In genomic region chr11:68010058-68011041, GRCh38 we compare ENCODE assay signal across 9 cellular contexts. TPM values are rescaled to one million over a fixed set of nuclear protein-coding genes. Genes with fewer than 3 reads are reported as not detected.
DNase-seq lines count a peak whose midpoint lies in the region; ATAC-seq, FAIRE-seq and TF ChIP-seq lines count a peak whose summit lies in the region.
"Had no signal": no experiment of that assay in that cellular context is flagged by ENCODE, and none has a peak within 500 bp of the region (broad histone marks: within the 10 kb centered on the region; RNA-seq: fewer than 3 reads in every experiment).

TSS of gene ALDH3B1 (plus strand) at chr11:68010327. CDS start at chr11:68015298, 4,971 bp downstream.

- H3K4me3 Mint-ChIP-seq in stimulated activated naive CD8-positive, alpha-beta T cell treated with anti-CD3 and anti-CD28 coated beads, Interleukin-15, Interleukin-2, amounts not matched to agents 100 ng/mL and 50 ng/mL, for 24 hours: no peak within 1 kb of the TSS
- H3K4me3 Mint-ChIP-seq: T-helper 1 cell treated with Interleukin-12 subunit alpha and Interleukin-12 subunit beta and Interleukin-4 antibody, amounts not matched to agents 30 μg/mL and 1 μg/mL, for 36 hours had no signal

- FAIRE-seq in HepG2 (lab: Jason Lieb, UNC): peak; percentile 52

- no peaks in the 10 kb centered on the region for H3K36me3 Mint-ChIP-seq in stimulated activated naive CD8-positive, alpha-beta T cell treated with anti-CD3 and anti-CD28 coated beads, Interleukin-15, Interleukin-2, amounts not matched to agents 100 ng/mL and 50 ng/mL, for 24 hours (ENCODE audit: low read depth)

- no peaks in the 10 kb centered on the region for H3K9me3 Mint-ChIP-seq in stimulated activated naive CD8-positive, alpha-beta T cell treated with anti-CD3 and anti-CD28 coated beads, Interleukin-15, Interleukin-2, amounts not matched to agents 100 ng/mL and 50 ng/mL, for 24 hours
- H3K9me3 Mint-ChIP-seq: T-helper 1 cell treated with Interleukin-12 subunit alpha and Interleukin-12 subunit beta and Interleukin-4 antibody, amounts not matched to agents 30 μg/mL and 1 μg/mL, for 36 hours had no signal

- H4K20me1 ChIP-seq in HepG2 (ENCODE audit: insufficient read depth, low read length): no peaks in the 10 kb centered on the region

- 1% methylated on average over 16 of the region's 33 CpGs for WGBS in HepG2 (ENCODE audit: low lambda C conversion rate)

- H3K79me2 ChIP-seq in HepG2 (ENCODE audit: insufficient read depth, low read length): no peaks in the 10 kb centered on the region

- H3K27ac Mint-ChIP-seq in stimulated activated naive CD8-positive, alpha-beta T cell treated with anti-CD3 and anti-CD28 coated beads, Interleukin-15, Interleukin-2, amounts not matched to agents 100 ng/mL and 50 ng/mL, for 24 hours: peak within 1 kb of the TSS; percentile 13
- H3K27ac Mint-ChIP-seq: T-helper 1 cell treated with Interleukin-12 subunit alpha and Interleukin-12 subunit beta and Interleukin-4 antibody, amounts not matched to agents 30 μg/mL and 1 μg/mL, for 36 hours had no signal

- H3K4me1 Mint-ChIP-seq in stimulated activated naive CD8-positive, alpha-beta T cell treated with anti-CD3 and anti-CD28 coated beads, Interleukin-15, Interleukin-2, amounts not matched to agents 100 ng/mL and 50 ng/mL, for 24 hours (ENCODE audit: low read depth): peaks cover 19% of the 10 kb centered on the region

- ATAC-seq in HepG2 (peak; percentile 80), GM18502 (IDR thresholded peaks at IDR 0.05; ENCODE audit: poor library complexity, unreplicated experiment) (no peak)

- H3K27ac ChIP-seq in cingulate gyrus (ENCODE audit: low read depth, low read length) (peak within 1 kb of the TSS; percentile 83), HepG2 (ENCODE audit: extremely low read length, insufficient read depth, low read length) (peak within 1 kb of the TSS; percentile 78)

- TSS peak; percentile 64 for BruUV-seq in HepG2 (replicated peaks; lab: Mats Ljungman, UMichigan)

- H3K9me3 ChIP-seq in HepG2 (ENCODE audit: low read length): no peaks in the 10 kb centered on the region

- TF ChIP-seq EP300 in HepG2 (IDR thresholded peaks at IDR 0.05; ENCODE audit: low read depth in 2 of 2, low read length in 2 of 2): no peak
- no peak for TF ChIP-seq EP300 in HepG2 (CRISPR knock-in tag; IDR thresholded peaks at IDR 0.05; ENCODE audit: borderline replicate concordance)

- peak within 1 kb of the TSS; percentile 96 for H3K4me2 ChIP-seq in HepG2 (ENCODE audit: low read depth, low read length)

- TF ChIP-seq RAD21 in HepG2 (CRISPR knock-in tag; IDR thresholded peaks at IDR 0.05): no peak; the same call in 1 of the 2 replicates

- peak; percentile 22 for TF ChIP-seq CTCF in HepG2 (CRISPR knock-in tag; IDR thresholded peaks at IDR 0.05)

- peak in 1 of 2 experiments; percentile 62; a peak in 2 of 4 replicates for TF ChIP-seq POLR2A in HepG2 (IDR thresholded peaks at IDR 0.05; ENCODE audit: insufficient read depth in 1 of 2, low read depth in 2 of 2, low read length in 2 of 2)

- CTCF ChIA-PET in HepG2 (lab: Yijun Ruan, JAX; ENCODE audit: low intra/inter-chr PET ratio, low total read pairs): interaction anchor here (1.4 kb wide), 1 partner anchor 10 kb away, joined by 7 read pairs; no protein-coding TSS in a partner anchor

- H3K9ac ChIP-seq in HepG2 (ENCODE audit: insufficient read depth, low read depth, low read length): peak within 1 kb of the TSS; percentile 76

- POLR2A ChIA-PET in HepG2 (lab: Yijun Ruan, JAX): interaction anchor here (0.7 to 2.9 kb wide), 19 partner anchors 9 to 288 kb away, joined by 3 to 15 read pairs (median 3); partner anchors contain the start of gene NDUFS8

- no peaks in the 10 kb centered on the region for H3K27me3 ChIP-seq in HepG2 (ENCODE audit: control insufficient read depth in 1 of 2, insufficient read depth in 2 of 2, low read length in 2 of 2)

- peak; percentile 87 for DNase-seq in GM04504 (ENCODE audit: low read depth)
- peak; percentile 73 for DNase-seq in HepG2 (ENCODE audit: low spot score)
- no peak for DNase-seq in NCI-H524 treated with DMSO at 0.1 percent for 48 hours (lab: John Stamatoyannopoulos, UW)
- no peak for DNase-seq in T-helper 9 cell

- H3K27me3 Mint-ChIP-seq in stimulated activated naive CD8-positive, alpha-beta T cell treated with anti-CD3 and anti-CD28 coated beads, Interleukin-15, Interleukin-2, amounts not matched to agents 100 ng/mL and 50 ng/mL, for 24 hours: no peaks in the 10 kb centered on the region

- no peaks in the 10 kb centered on the region for H3K36me3 ChIP-seq in HepG2 (replicated peaks in 1 of 2; ENCODE audit: control insufficient read depth in 1 of 2, insufficient read depth in 2 of 2, low read length in 2 of 2)

- intact Hi-C loops in HepG2 (cut with micrococcal nuclease; ENCODE audit: unreplicated experiment): no loop called here

- in situ Hi-C loops in HepG2 (cut with HindIII; ENCODE audit: extremely low pct_ligation_motif_present, low pct_unique_long_range_greater_than_20kb): no loop called here

- peak within 1 kb of the TSS; percentile 41 to 77 (median 53) for H3K4me3 ChIP-seq in HepG2 (replicated peaks in 1 of 3; ENCODE audit: insufficient read depth in 1 of 3, low read depth in 2 of 3, low read length in 3 of 3)

- H2AFZ ChIP-seq in HepG2 (ENCODE audit: low read length): no peak within 1 kb of the TSS

- H3K4me1 ChIP-seq in HepG2 (ENCODE audit: insufficient read depth, low read length): peaks cover 94% of the 10 kb centered on the region

TF ChIP-seq in PFSK-1, 5 proteins besides CTCF, POLR2A, EP300 and RAD21:
- no peak for TF ChIP-seq POLR2AphosphoS5 (IDR thresholded peaks at IDR 0.05; ENCODE audit: low read depth, low read length)
- TF ChIP-seq FOXP2 (optimal IDR thresholded peaks at IDR 0.05; ENCODE audit: borderline replicate concordance, extremely low read depth, extremely low read length, insufficient read depth): peak; percentile 15

TF ChIP-seq in HepG2, 621 proteins besides CTCF, POLR2A, EP300 and RAD21 (continues in another document):
- TF ChIP-seq ZNF574 (CRISPR knock-in tag; IDR thresholded peaks at IDR 0.05): peak; percentile 59; the same call in 1 of the 2 replicates
- TF ChIP-seq KLF13 (CRISPR knock-in tag; IDR thresholded peaks at IDR 0.05): no peak
- peak; percentile 39 for TF ChIP-seq ZNF350 (CRISPR knock-in tag; IDR thresholded peaks at IDR 0.05; ENCODE audit: borderline replicate concordance, low read depth)
- no peak for TF ChIP-seq MBD4 (IDR thresholded peaks at IDR 0.05; ENCODE audit: borderline replicate concordance, low read length)
- no peak for TF ChIP-seq NFE2L1 (CRISPR knock-in tag; IDR thresholded peaks at IDR 0.05; ENCODE audit: borderline replicate concordance)
- TF ChIP-seq ZNF296 (CRISPR knock-in tag; conservative IDR thresholded peaks at IDR 0.05): peak; percentile 56; the same call in 1 of the 2 replicates
- peak; percentile 0; the same call in 1 of the 2 replicates for TF ChIP-seq CEBPB (IDR thresholded peaks at IDR 0.05; ENCODE audit: borderline replicate concordance, low read depth, low read length)

RNA-seq across cellular contexts. Expression of gene ALDH3B1, which starts in this region (rescaled TPM):
- 9.8 TPM for polyA plus RNA-seq in PFSK-1 (2012; ENCODE audit: insufficient read length, low read depth)
- total RNA-seq in HepG2 (2016; rRNA removed; fragmentation: Illumina TruSeq; extraction: Trizol): 4.0 and 4.5 TPM in 2 replicates
- total RNA-seq in HepG2 (2016; cell fraction: cytosol; rRNA removed; fragmentation: Illumina TruSeq; extraction: Trizol; ENCODE audit: low read depth): 0.62 and 0.91 TPM in 2 replicates
- total RNA-seq in HepG2 (2016; cell fraction: insoluble cytoplasmic fraction; rRNA removed; fragmentation: Illumina TruSeq; extraction: Trizol): 4.3 and 4.5 TPM in 2 replicates
- total RNA-seq in HepG2 (2016; cell fraction: membrane; rRNA removed; fragmentation: Illumina TruSeq; extraction: Trizol): 2.2 and 2.4 TPM in 2 replicates
- total RNA-seq in HepG2 (2016; cell fraction: nucleus; rRNA removed; fragmentation: Illumina TruSeq; extraction: Trizol): 1.6 and 2.1 TPM in 2 replicates
- polyA plus RNA-seq in HepG2 (2011; rRNA removed): 5.1 and 6.7 TPM in 2 replicates
- polyA plus RNA-seq in HepG2 (2011; cell fraction: cytosol; rRNA removed): 2.8 and 5.9 TPM in 2 replicates
- 5.1 and 6.8 TPM in 2 replicates for polyA plus RNA-seq in HepG2 (2011; cell fraction: nucleus; rRNA removed)
- polyA plus RNA-seq in HepG2 (2012): 2.1 and 3.2 TPM in 2 replicates
- polyA plus RNA-seq in HepG2 (2016; cell fraction: cytosol; fragmentation: Illumina TruSeq; extraction: Trizol; ENCODE audit: low read depth): 0.81 and 0.85 TPM in 2 replicates
- polyA plus RNA-seq in HepG2 (2016; cell fraction: insoluble cytoplasmic fraction; fragmentation: Illumina TruSeq; extraction: Trizol; ENCODE audit: low read depth): 4.5 and 4.7 TPM in 2 replicates
- 1.9 and 2.1 TPM in 2 replicates for polyA plus RNA-seq in HepG2 (2016; cell fraction: membrane; fragmentation: Illumina TruSeq; extraction: Trizol; ENCODE audit: low read depth)
- polyA plus RNA-seq in HepG2 (2016; cell fraction: nucleus; fragmentation: Illumina TruSeq; extraction: Trizol; ENCODE audit: insufficient read depth, low read depth): 4.1 and 4.6 TPM in 2 replicates
- polyA minus RNA-seq in HepG2 (2011; rRNA and poly(A)+ RNA removed; ENCODE audit: low replicate concordance): 7.3 and 37.4 TPM in 2 replicates
- 2.2 and 3.3 TPM in 2 replicates for polyA minus RNA-seq in HepG2 (2011; cell fraction: cytosol; rRNA and poly(A)+ RNA removed)
- polyA minus RNA-seq in HepG2 (2011; cell fraction: nucleus; rRNA and poly(A)+ RNA removed): 1.6 and 3.1 TPM in 2 replicates

Comparison
In these comparisons a context has a peak if more than half of its experiments do, and no peak if none do; other contexts are left out.
1. DNase-seq: peak in GM04504 (single experiment) and HepG2 (single experiment); none in NCI-H524 treated with DMSO at 0.1 percent for 48 hours (single experiment) and T-helper 9 cell (single experiment).